10 cellular contexts compared by ENCODE assay signal in genomic region chr16:57093845-57094564, GRCh38. TPM values are rescaled to one million over a fixed set of nuclear protein-coding genes. Genes with fewer than 3 reads are reported as not detected.
DNase-seq lines count a peak whose midpoint lies in the region; ATAC-seq, FAIRE-seq and TF ChIP-seq lines count a peak whose summit lies in the region.
"Had no signal": no experiment of that assay in that cellular context is flagged by ENCODE, and none has a peak within 500 bp of the region (broad histone marks: within the 10 kb centered on the region; RNA-seq: fewer than 3 reads in every experiment).

No MANE protein-coding gene starts in this region.

- peak overlapping the region; percentile 99; the same call in 2 of the 3 replicates for H3K4me3 ChIP-seq in A549
- H3K4me3 ChIP-seq in naive thymus-derived CD4-positive, alpha-beta T cell (ENCODE audit: low read length): no peak overlapping the region

- H3K9me3 ChIP-seq in A549: no peaks in the 10 kb centered on the region
- no peaks in the 10 kb centered on the region for H3K9me3 ChIP-seq in naive thymus-derived CD4-positive, alpha-beta T cell (ENCODE audit: control insufficient read depth in 2 of 3, low read length in 3 of 3)
- H3K9me3 ChIP-seq: pancreas had no signal

- intact Hi-C loops in naive thymus-derived CD4-positive, alpha-beta T cell (cut with micrococcal nuclease): loop anchor here (1.0 to 10.0 kb wide), 3 partner anchors 41 to 151 kb away; partner anchors contain the start of gene ARL2BP (in 1 of the 2)

- peaks cover 15% of the 10 kb centered on the region for H3K4me1 ChIP-seq in A549
- H3K4me1 ChIP-seq in naive thymus-derived CD4-positive, alpha-beta T cell (ENCODE audit: control insufficient read depth in 2 of 2, insufficient read depth in 2 of 2, low read length in 2 of 2): peaks cover 0 to 13% of the 10 kb centered on the region in 2 donors

- H3K9me3 Mint-ChIP-seq in HFFc6: no peaks in the 10 kb centered on the region
- H3K9me3 Mint-ChIP-seq in central memory CD8-positive, alpha-beta T cell: no peaks in the 10 kb centered on the region
- peaks cover 0 to 2% (median 0%) of the 10 kb centered on the region in 11 donors for H3K9me3 Mint-ChIP-seq in naive thymus-derived CD4-positive, alpha-beta T cell

- no peak for TF ChIP-seq RAD21 in A549 (conservative IDR thresholded peaks at IDR 0.05 in 1 of 2, IDR thresholded peaks at IDR 0.05 in 1 of 2)

- DNase-seq in A549 (ENCODE audit: low read depth in 1 of 2, low spot score in 1 of 2) (no peak), HFFc6 (no peak), GM03348 (ENCODE audit: low spot score) (no peak), kidney glomerular epithelial cell (lab: John Stamatoyannopoulos, UW) (no peak)
- DNase-seq in central memory CD8-positive, alpha-beta T cell (ENCODE audit: low spot score in 2 of 2): no peak
- no peak for DNase-seq in naive thymus-derived CD4-positive, alpha-beta T cell
- DNase-seq: NCI-H1048 had no signal

- no peak for TF ChIP-seq EP300 in A549 (IDR thresholded peaks at IDR 0.05)

- no peaks in the 10 kb centered on the region for H3K36me3 ChIP-seq in naive thymus-derived CD4-positive, alpha-beta T cell (ENCODE audit: control insufficient read depth in 2 of 3, insufficient read depth in 3 of 3, low read length in 3 of 3)
- H3K36me3 ChIP-seq: pancreas had no signal

- no peaks in the 10 kb centered on the region; the same call in none of the 2 replicates for H3K27me3 Mint-ChIP-seq in HFFc6 (ENCODE audit: insufficient read depth)
- no peaks in the 10 kb centered on the region for H3K27me3 Mint-ChIP-seq in central memory CD8-positive, alpha-beta T cell
- peaks cover 0 to 34% (median 0%) of the 10 kb centered on the region in 5 donors for H3K27me3 Mint-ChIP-seq in naive thymus-derived CD4-positive, alpha-beta T cell

- H3K4me3 Mint-ChIP-seq in HFFc6: peak overlapping the region; percentile 85
- H3K4me3 Mint-ChIP-seq in central memory CD8-positive, alpha-beta T cell: peak overlapping the region; percentile 81
- peak overlapping the region; percentile 65 to 86 (median 78) for H3K4me3 Mint-ChIP-seq in naive thymus-derived CD4-positive, alpha-beta T cell

- no peak for FAIRE-seq in A549 (lab: Jason Lieb, UNC)
- FAIRE-seq: pancreas had no signal

- no peaks in the 10 kb centered on the region for H3K36me3 Mint-ChIP-seq in HFFc6 (ENCODE audit: low read depth)
- H3K36me3 Mint-ChIP-seq in central memory CD8-positive, alpha-beta T cell (ENCODE audit: insufficient read depth): peaks cover 7% of the 10 kb centered on the region
- peaks cover 0 to 1% (median 0%) of the 10 kb centered on the region in 5 donors for H3K36me3 Mint-ChIP-seq in naive thymus-derived CD4-positive, alpha-beta T cell

- TF ChIP-seq CTCF in A549 (IDR thresholded peaks at IDR 0.05) (no peak), HFFc6 (IDR thresholded peaks at IDR 0.05) (no peak)

- no peak for TF ChIP-seq POLR2A in A549 (IDR thresholded peaks at IDR 0.05; ENCODE audit: low read length)

- H3K4me2 ChIP-seq in A549: peak overlapping the region; percentile 99

- H3K27ac ChIP-seq in A549: peak overlapping the region in 1 of 2 experiments; percentile 98; a peak in 2 of 6 replicates
- H3K27ac ChIP-seq in naive thymus-derived CD4-positive, alpha-beta T cell (ENCODE audit: low read depth, low read length): no peak overlapping the region

- no peaks in the 10 kb centered on the region for H3K27me3 ChIP-seq in naive thymus-derived CD4-positive, alpha-beta T cell (ENCODE audit: control insufficient read depth in 2 of 2, insufficient read depth in 2 of 2, low read length in 2 of 2)
- H3K27me3 ChIP-seq: pancreas had no signal

- H3K27ac Mint-ChIP-seq in HFFc6: no peak overlapping the region
- H3K27ac Mint-ChIP-seq in central memory CD8-positive, alpha-beta T cell (ENCODE audit: low read depth): no peak overlapping the region
- peak overlapping the region in 4 of 9 donors; percentile 37 to 78 (median 47) for H3K27ac Mint-ChIP-seq in naive thymus-derived CD4-positive, alpha-beta T cell

- whole genome bisulfite sequencing in A549 (ENCODE audit: missing lambda C conversion rate): 88% methylated on average over 16 of the region's 16 CpGs

- CTCF ChIA-PET in A549 (lab: Yijun Ruan, JAX): interaction anchor here (0.6 to 7.8 kb wide), 24 partner anchors 10 to 629 kb away, joined by 3 to 101 read pairs (median 4); partner anchors contain the start of gene PLLP
- CTCF ChIA-PET in naive thymus-derived CD4-positive, alpha-beta T cell (lab: Charles Lee): interaction anchor here (0.6 to 3.4 kb wide), 7 partner anchors 8 to 74 kb away, joined by 3 to 31 read pairs (median 8); no protein-coding TSS in a partner anchor

- H3K4me1 Mint-ChIP-seq in HFFc6 (ENCODE audit: low read depth): peaks cover 12% of the 10 kb centered on the region
- H3K4me1 Mint-ChIP-seq in central memory CD8-positive, alpha-beta T cell: peaks cover 17% of the 10 kb centered on the region
- peaks cover 11 to 26% (median 17%) of the 10 kb centered on the region in 7 donors for H3K4me1 Mint-ChIP-seq in naive thymus-derived CD4-positive, alpha-beta T cell

- POLR2A ChIA-PET in A549 (lab: Yijun Ruan, JAX): interaction anchor here (1.0 kb wide), 1 partner anchor 206 kb away, joined by 3 read pairs; no protein-coding TSS in a partner anchor
- POLR2A ChIA-PET in naive thymus-derived CD4-positive, alpha-beta T cell (lab: Charles Lee): interaction anchor here (0.6 to 2.2 kb wide), 6 partner anchors 10 to 159 kb away, joined by 3 to 14 read pairs (median 4); partner anchors contain the start of gene NLRC5

- ATAC-seq in A549: no peak
- no peak for ATAC-seq in central memory CD8-positive, alpha-beta T cell (replicated peaks; ENCODE audit: extremely low read depth, poor library complexity, severe bottlenecking)
- ATAC-seq in naive thymus-derived CD4-positive, alpha-beta T cell: no peak
- no peak for ATAC-seq in HG03354 (IDR thresholded peaks at IDR 0.05; ENCODE audit: poor library complexity, severe bottlenecking, unreplicated experiment)
- ATAC-seq in HG02763 (IDR thresholded peaks at IDR 0.05; ENCODE audit: unreplicated experiment): no peak

TF ChIP-seq in A549, 52 proteins besides CTCF, POLR2A, EP300 and RAD21:
- TF ChIP-seq ATOH8 (CRISPR knock-in tag; IDR thresholded peaks at IDR 0.05; ENCODE audit: low read depth) (no peak), MYC (IDR thresholded peaks at IDR 0.05; ENCODE audit: borderline replicate concordance, low read length) (no peak)

RNA-seq across cellular contexts. Expression of gene CPNE2, which starts 1.6 kb away (rescaled TPM):
- polyA plus RNA-seq in A549 (2011; rRNA removed) (36.7 and 44.4 TPM in 2 replicates), A549 (2017; fragmentation: RNase III; extraction: RNeasy Plus Mini Kit Qiagen cat#74134 plus additional on column Dnase treatment) (32.2 to 37.7 TPM (median 36.7 TPM) in 3 replicates)
- polyA plus RNA-seq in A549 (2012; cell fraction: cytosol; rRNA removed): 90.0 and 112 TPM in 2 replicates
- 91.6 and 99.2 TPM in 2 replicates for polyA plus RNA-seq in A549 (2012; cell fraction: nucleus; rRNA removed)
- polyA minus RNA-seq in A549 (2011; rRNA and poly(A)+ RNA removed): 48.7 and 48.8 TPM in 2 replicates
- 10 to 100 TPM; 13.0 to 29.6 (median 23.3) TPM for total RNA-seq in HFFc6 (2021; fragmentation: NEBNext Ultra II Directional; extraction: Animal tissue kit (Norgen Biotek cat#: 25700))
- total RNA-seq in naive thymus-derived CD4-positive, alpha-beta T cell: 10 to 100 TPM in 1 of 5 experiments, 1 to 10 TPM in 4; 1.1 to 11.7 (median 3.5) TPM
- 10 to 100 TPM in 1 of 2 donors, 1 to 10 TPM in 1; 6.8 to 12.6 TPM for polyA plus RNA-seq in naive thymus-derived CD4-positive, alpha-beta T cell
